15 cellular contexts compared by ENCODE assay signal in genomic region chr20:1860446-1860845, GRCh38. TPM values are rescaled to one million over a fixed set of nuclear protein-coding genes. Genes with fewer than 3 reads are reported as not detected.
A peak's percentile ranks its signal among the peaks of the same experiment; 100 is the strongest.
DNase-seq lines count a peak whose midpoint lies in the region; ATAC-seq and TF ChIP-seq lines count a peak whose summit lies in the region.
"Had no signal": no experiment of that assay in that cellular context is flagged by ENCODE, and none has a peak within 500 bp of the region (broad histone marks: within the 10 kb centered on the region; RNA-seq: fewer than 3 reads in every experiment).

No MANE protein-coding gene starts in this region.

- H3K4me1 ChIP-seq in heart right ventricle (peaks cover 0 to 35% (median 0%) of the 10 kb centered on the region in 9 donors), ovary (ENCODE audit: insufficient read depth) (no peaks in the 10 kb centered on the region)
- H3K4me1 ChIP-seq: lower lobe of right lung had no signal

- TF ChIP-seq EP300 in ovary (IDR thresholded peaks at IDR 0.05) = no peak

- H3K27me3 ChIP-seq in heart right ventricle = no peaks in the 10 kb centered on the region
- no peaks in the 10 kb centered on the region for H3K27me3 ChIP-seq in ovary

- 81 to 85% methylated on average over 4 of the region's 4 CpGs for WGBS in heart right ventricle, 2 donors
- WGBS in ovary, 3 donors = 36 to 39% (median 39%) methylated on average over 4 of the region's 4 CpGs

- H3K9me3 ChIP-seq in heart right ventricle (no peaks in the 10 kb centered on the region), ovary (no peaks in the 10 kb centered on the region)
- H3K9me3 ChIP-seq: lower lobe of right lung had no signal

- H3K36me3 ChIP-seq in heart right ventricle = no peaks in the 10 kb centered on the region
- no peaks in the 10 kb centered on the region for H3K36me3 ChIP-seq in ovary
- H3K36me3 ChIP-seq: lower lobe of right lung had no signal

- DNase-seq in EH (ENCODE audit: low read depth) (peak; percentile 72), RPMI7951 (ENCODE audit: low read depth) (peak; percentile 81), epithelial cell of esophagus (ENCODE audit: low read depth) (peak; percentile 78), non-pigmented ciliary epithelial cell (ENCODE audit: low read depth) (peak; percentile 37), heart right ventricle (no peak), T-helper 9 cell (no peak), ovary (no peak)
- DNase-seq: activated CD8-positive, alpha-beta memory T cell treated with anti-CD3 and anti-CD28 coated beads, Interleukin-2, amount 10 ng/mL, durations not matched to agents 7 days and 5 days; effector memory CD4-positive, alpha-beta T cell; Kasumi-1; lower lobe of right lung; PC-9; stimulated activated CD4-positive, alpha-beta T cell treated with anti-CD3 and anti-CD28 coated beads, Interleukin-1b, Interleukin-23, amount 100 ng/mL, for 48 hours had no signal

- intact Hi-C loops in heart right ventricle (cut with DNase I) = no loop called here
- intact Hi-C loops in ovary (cut with DNase I) = no loop called here

- ATAC-seq in heart right ventricle = no peak
- no peak for ATAC-seq in HG03378 (IDR thresholded peaks at IDR 0.05; ENCODE audit: unreplicated experiment)
- ATAC-seq: activated CD8-positive, alpha-beta memory T cell treated with anti-CD3 and anti-CD28 coated beads, Interleukin-2, amount 10 ng/mL, durations not matched to agents 7 days and 5 days; lower lobe of right lung; stimulated activated memory B cell treated with anti-CD40 and anti-IgM and Interleukin-4, amounts not matched to agents 10 μg/mL and 1 μg/mL and 100 μg/mL, for 72 hours had no signal

- no peak for TF ChIP-seq POLR2A in ovary (IDR thresholded peaks at IDR 0.05)

- H3K27ac ChIP-seq in heart right ventricle (no peak overlapping the region), ovary (no peak overlapping the region)
- H3K27ac ChIP-seq: lower lobe of right lung, PC-9 had no signal

- no peak for TF ChIP-seq CTCF in epithelial cell of esophagus (IDR thresholded peaks at IDR 0.05; ENCODE audit: insufficient read depth, low read depth, low read length, missing control alignments)
- TF ChIP-seq CTCF in heart right ventricle (IDR thresholded peaks at IDR 0.05) = no peak
- no peak for TF ChIP-seq CTCF in ovary (IDR thresholded peaks at IDR 0.05)

- H3K4me3 ChIP-seq in epithelial cell of esophagus (ENCODE audit: low read length) (no peak overlapping the region), heart right ventricle (no peak overlapping the region), ovary (no peak overlapping the region)
- H3K4me3 ChIP-seq: lower lobe of right lung, PC-9 had no signal

RNA-seq across cellular contexts. Expression of gene SIRPA, which starts 34.8 kb away (rescaled TPM):
- total RNA-seq in RPMI7951 (2014; rRNA removed; shearing (Covaris generic)) = 7.0 and 8.5 TPM in 2 replicates
- total RNA-seq in heart right ventricle = 10 to 100 TPM; 16.7 to 45.8 (median 24.8) TPM
- polyA plus RNA-seq in heart right ventricle = 10 to 100 TPM in 1 of 2 donors, 1 to 10 TPM in 1; 9.7 to 31.5 TPM
- total RNA-seq in ovary = 10 to 100 TPM; 20.0 to 45.6 (median 28.7) TPM
- 10 to 100 TPM; 15.7 to 26.6 TPM for polyA plus RNA-seq in ovary
- total RNA-seq: activated CD8-positive, alpha-beta memory T cell treated with anti-CD3 and anti-CD28 coated beads, Interleukin-2, amount 10 ng/mL, durations not matched to agents 7 days and 5 days had no signal

Comparison
In these comparisons a context has a peak if more than half of its experiments do, and no peak if none do; other contexts are left out.
1. DNase-seq: peak in EH (single experiment), RPMI7951 (single experiment), epithelial cell of esophagus (single experiment) and non-pigmented ciliary epithelial cell (single experiment); none in heart right ventricle (0 of 2), T-helper 9 cell (single experiment) and ovary (0 of 5).